2 cellular contexts compared by ENCODE assay signal in genomic region chr10:132697568-132698200, GRCh38.
TF ChIP-seq lines count a peak whose summit lies in the region.

No MANE protein-coding gene starts in this region.

TF ChIP-seq in IMR-90, 13 proteins besides CTCF, POLR2A, EP300 and RAD21 (continued from another document):
- no peak for TF ChIP-seq SMC3 (IDR thresholded peaks at IDR 0.05; ENCODE audit: low read depth, low read length)
- no peak for TF ChIP-seq MAZ (IDR thresholded peaks at IDR 0.05; ENCODE audit: borderline replicate concordance, low read depth, low read length)
- no peak for TF ChIP-seq MAFK (IDR thresholded peaks at IDR 0.05; ENCODE audit: low read depth, low read length)
- no peak for TF ChIP-seq MXI1 (IDR thresholded peaks at IDR 0.05; ENCODE audit: borderline replicate concordance, low read depth, low read length)
- TF ChIP-seq RCOR1 (IDR thresholded peaks at IDR 0.05; ENCODE audit: insufficient replicate concordance, low read length): no peak
- no peak for TF ChIP-seq CHD1 (IDR thresholded peaks at IDR 0.05; ENCODE audit: low read depth, low read length)
- no peak for TF ChIP-seq CEBPB (IDR thresholded peaks at IDR 0.05; ENCODE audit: low read depth, low read length)
- TF ChIP-seq RFX5 (IDR thresholded peaks at IDR 0.05; ENCODE audit: low read depth, low read length): no peak

TF ChIP-seq in GM12891, 5 proteins besides CTCF, POLR2A, EP300 and RAD21 (continued from another document):
- TF ChIP-seq PAX5 (IDR thresholded peaks at IDR 0.05; ENCODE audit: insufficient read depth, low read length, severe bottlenecking): no peak
- no peak for TF ChIP-seq POU2F2 (IDR thresholded peaks at IDR 0.05; ENCODE audit: low read depth, low read length)
- TF ChIP-seq SPI1 (IDR thresholded peaks at IDR 0.05; ENCODE audit: low read depth, low read length): no peak
- TF ChIP-seq TAF1 (IDR thresholded peaks at IDR 0.05; ENCODE audit: low read depth, low read length): no peak
TF ChIP-seq in GM12891: peak in this region for 0.
